1 cellular context compared by ENCODE assay signal in genomic region chr18:48454146-48454796, GRCh38.
A peak's percentile ranks its signal among the peaks of the same experiment; 100 is the strongest.
TF ChIP-seq lines count a peak whose summit lies in the region.

No MANE protein-coding gene starts in this region.

TF ChIP-seq in HepG2, 621 proteins besides CTCF, POLR2A, EP300 and RAD21 (continued from another document and continues in another):
- TF ChIP-seq REST (IDR thresholded peaks at IDR 0.05; ENCODE audit: borderline replicate concordance in 1 of 2, low read depth in 1 of 2, low read length in 2 of 2) (0 out of 4 replicates have a peak, but pooled peaks of 1 of the 2 experiments have one; percentile 8), CREB3 (CRISPR knock-in tag; IDR thresholded peaks at IDR 0.05) (no peak), ZNF605 (CRISPR knock-in tag; IDR thresholded peaks at IDR 0.05) (peak; percentile 48; the same call in 1 of the 2 replicates), SAP130 (CRISPR knock-in tag; IDR thresholded peaks at IDR 0.05; ENCODE audit: low read depth) (peak; percentile 69; the same call in 1 of the 2 replicates), SP5 (CRISPR knock-in tag; IDR thresholded peaks at IDR 0.05; ENCODE audit: borderline replicate concordance, low read depth) (peak; percentile 87), RARA (CRISPR knock-in tag; IDR thresholded peaks at IDR 0.05) (peak; percentile 69), SRSF1 (optimal IDR thresholded peaks at IDR 0.05; ENCODE audit: low read depth, low read length) (no peak), ZBTB46 (CRISPR knock-in tag; IDR thresholded peaks at IDR 0.05; ENCODE audit: borderline replicate concordance) (no peak), TARDBP (CRISPR knock-in tag; IDR thresholded peaks at IDR 0.05) (peak; percentile 79), EED (CRISPR knock-in tag; IDR thresholded peaks at IDR 0.05) (no peak), PAXIP1 (CRISPR knock-in tag; conservative IDR thresholded peaks at IDR 0.05) (peak; percentile 81), IRX3 (CRISPR knock-in tag; IDR thresholded peaks at IDR 0.05; ENCODE audit: borderline replicate concordance, low read depth) (no peak), ZNF660 (CRISPR knock-in tag; IDR thresholded peaks at IDR 0.05; ENCODE audit: borderline replicate concordance, low read depth) (no peak), ELF3 (CRISPR knock-in tag; IDR thresholded peaks at IDR 0.05) (peak; percentile 41), FOXO1 (CRISPR knock-in tag; IDR thresholded peaks at IDR 0.05) (peak; percentile 34; the same call in 1 of the 2 replicates), ZFYVE20 (CRISPR knock-in tag; IDR thresholded peaks at IDR 0.05; ENCODE audit: borderline replicate concordance, low read depth) (no peak), ZC3H13 (CRISPR knock-in tag; IDR thresholded peaks at IDR 0.05) (no peak), ZNF484 (CRISPR knock-in tag; IDR thresholded peaks at IDR 0.05; ENCODE audit: borderline replicate concordance, low read depth) (no peak), PAX8 (CRISPR knock-in tag; IDR thresholded peaks at IDR 0.05; ENCODE audit: borderline replicate concordance) (no peak), NR2F2 (IDR thresholded peaks at IDR 0.05; ENCODE audit: borderline replicate concordance, low read depth) (0 out of 2 replicates have a peak, but pooled peaks have one; percentile 48), NKX3-1 (CRISPR knock-in tag; IDR thresholded peaks at IDR 0.05) (0 out of 2 replicates have a peak, but pooled peaks have one; percentile 51), BCLAF1 (IDR thresholded peaks at IDR 0.05) (no peak), ZNF782 (CRISPR knock-in tag; IDR thresholded peaks at IDR 0.05; ENCODE audit: borderline replicate concordance) (no peak), TEAD3 (CRISPR knock-in tag; optimal IDR thresholded peaks at IDR 0.05; ENCODE audit: borderline replicate concordance) (peak; percentile 45), MXI1 (IDR thresholded peaks at IDR 0.05; ENCODE audit: borderline replicate concordance, low read depth, low read length) (no peak), ISL2 (CRISPR knock-in tag; IDR thresholded peaks at IDR 0.05) (peak; percentile 71), ZNF784 (CRISPR knock-in tag; IDR thresholded peaks at IDR 0.05; ENCODE audit: borderline replicate concordance) (no peak), SRF (IDR thresholded peaks at IDR 0.05; ENCODE audit: low read depth, low read length) (0 out of 2 replicates have a peak, but pooled peaks have one; percentile 15), KAT8 (CRISPR knock-in tag; IDR thresholded peaks at IDR 0.05) (0 out of 2 replicates have a peak, but pooled peaks have one; percentile 26), ZNF264 (CRISPR knock-in tag; IDR thresholded peaks at IDR 0.05) (peak; percentile 35; the same call in 1 of the 2 replicates), SOX13 (IDR thresholded peaks at IDR 0.05) (0 out of 2 replicates have a peak, but pooled peaks have one; percentile 29), SOX13 (CRISPR knock-in tag; conservative IDR thresholded peaks at IDR 0.05 in 1 of 2, IDR thresholded peaks at IDR 0.05 in 1 of 2) (peak in 1 of 2 experiments; percentile 68; a peak in 2 of 4 replicates)
- TF ChIP-seq, protein P1, sequence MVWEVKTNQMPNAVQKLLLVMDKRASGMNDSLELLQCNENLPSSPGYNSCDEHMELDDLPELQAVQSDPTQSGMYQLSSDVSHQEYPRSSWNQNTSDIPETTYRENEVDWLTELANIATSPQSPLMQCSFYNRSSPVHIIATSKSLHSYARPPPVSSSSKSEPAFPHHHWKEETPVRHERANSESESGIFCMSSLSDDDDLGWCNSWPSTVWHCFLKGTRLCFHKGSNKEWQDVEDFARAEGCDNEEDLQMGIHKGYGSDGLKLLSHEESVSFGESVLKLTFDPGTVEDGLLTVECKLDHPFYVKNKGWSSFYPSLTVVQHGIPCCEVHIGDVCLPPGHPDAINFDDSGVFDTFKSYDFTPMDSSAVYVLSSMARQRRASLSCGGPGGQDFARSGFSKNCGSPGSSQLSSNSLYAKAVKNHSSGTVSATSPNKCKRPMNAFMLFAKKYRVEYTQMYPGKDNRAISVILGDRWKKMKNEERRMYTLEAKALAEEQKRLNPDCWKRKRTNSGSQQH (CRISPR knock-in tag; IDR thresholded peaks at IDR 0.05; ENCODE audit: low read depth): 0 out of 2 replicates have a peak, but pooled peaks have one; percentile 24
- TF ChIP-seq, protein P2, sequence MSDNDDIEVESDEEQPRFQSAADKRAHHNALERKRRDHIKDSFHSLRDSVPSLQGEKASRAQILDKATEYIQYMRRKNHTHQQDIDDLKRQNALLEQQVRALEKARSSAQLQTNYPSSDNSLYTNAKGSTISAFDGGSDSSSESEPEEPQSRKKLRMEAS (IDR thresholded peaks at IDR 0.05): peak; percentile 38; the same call in 1 of the 2 replicates
- TF ChIP-seq, protein P3, sequence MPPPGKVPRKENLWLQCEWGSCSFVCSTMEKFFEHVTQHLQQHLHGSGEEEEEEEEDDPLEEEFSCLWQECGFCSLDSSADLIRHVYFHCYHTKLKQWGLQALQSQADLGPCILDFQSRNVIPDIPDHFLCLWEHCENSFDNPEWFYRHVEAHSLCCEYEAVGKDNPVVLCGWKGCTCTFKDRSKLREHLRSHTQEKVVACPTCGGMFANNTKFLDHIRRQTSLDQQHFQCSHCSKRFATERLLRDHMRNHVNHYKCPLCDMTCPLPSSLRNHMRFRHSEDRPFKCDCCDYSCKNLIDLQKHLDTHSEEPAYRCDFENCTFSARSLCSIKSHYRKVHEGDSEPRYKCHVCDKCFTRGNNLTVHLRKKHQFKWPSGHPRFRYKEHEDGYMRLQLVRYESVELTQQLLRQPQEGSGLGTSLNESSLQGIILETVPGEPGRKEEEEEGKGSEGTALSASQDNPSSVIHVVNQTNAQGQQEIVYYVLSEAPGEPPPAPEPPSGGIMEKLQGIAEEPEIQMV (CRISPR knock-in tag; IDR thresholded peaks at IDR 0.05; ENCODE audit: low read depth): no peak
- TF ChIP-seq, protein P4, sequence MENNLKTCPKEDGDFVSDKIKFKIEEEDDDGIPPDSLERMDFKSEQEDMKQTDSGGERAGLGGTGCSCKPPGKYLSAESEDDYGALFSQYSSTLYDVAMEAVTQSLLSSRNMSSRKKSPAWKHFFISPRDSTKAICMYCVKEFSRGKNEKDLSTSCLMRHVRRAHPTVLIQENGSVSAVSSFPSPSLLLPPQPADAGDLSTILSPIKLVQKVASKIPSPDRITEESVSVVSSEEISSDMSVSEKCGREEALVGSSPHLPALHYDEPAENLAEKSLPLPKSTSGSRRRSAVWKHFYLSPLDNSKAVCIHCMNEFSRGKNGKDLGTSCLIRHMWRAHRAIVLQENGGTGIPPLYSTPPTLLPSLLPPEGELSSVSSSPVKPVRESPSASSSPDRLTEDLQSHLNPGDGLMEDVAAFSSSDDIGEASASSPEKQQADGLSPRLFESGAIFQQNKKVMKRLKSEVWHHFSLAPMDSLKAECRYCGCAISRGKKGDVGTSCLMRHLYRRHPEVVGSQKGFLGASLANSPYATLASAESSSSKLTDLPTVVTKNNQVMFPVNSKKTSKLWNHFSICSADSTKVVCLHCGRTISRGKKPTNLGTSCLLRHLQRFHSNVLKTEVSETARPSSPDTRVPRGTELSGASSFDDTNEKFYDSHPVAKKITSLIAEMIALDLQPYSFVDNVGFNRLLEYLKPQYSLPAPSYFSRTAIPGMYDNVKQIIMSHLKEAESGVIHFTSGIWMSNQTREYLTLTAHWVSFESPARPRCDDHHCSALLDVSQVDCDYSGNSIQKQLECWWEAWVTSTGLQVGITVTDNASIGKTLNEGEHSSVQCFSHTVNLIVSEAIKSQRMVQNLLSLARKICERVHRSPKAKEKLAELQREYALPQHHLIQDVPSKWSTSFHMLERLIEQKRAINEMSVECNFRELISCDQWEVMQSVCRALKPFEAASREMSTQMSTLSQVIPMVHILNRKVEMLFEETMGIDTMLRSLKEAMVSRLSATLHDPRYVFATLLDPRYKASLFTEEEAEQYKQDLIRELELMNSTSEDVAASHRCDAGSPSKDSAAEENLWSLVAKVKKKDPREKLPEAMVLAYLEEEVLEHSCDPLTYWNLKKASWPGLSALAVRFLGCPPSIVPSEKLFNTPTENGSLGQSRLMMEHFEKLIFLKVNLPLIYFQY (CRISPR knock-in tag; IDR thresholded peaks at IDR 0.05; ENCODE audit: borderline replicate concordance): no peak
